ENCODE assay signal across 12 cellular contexts in the genomic region with DNA sequence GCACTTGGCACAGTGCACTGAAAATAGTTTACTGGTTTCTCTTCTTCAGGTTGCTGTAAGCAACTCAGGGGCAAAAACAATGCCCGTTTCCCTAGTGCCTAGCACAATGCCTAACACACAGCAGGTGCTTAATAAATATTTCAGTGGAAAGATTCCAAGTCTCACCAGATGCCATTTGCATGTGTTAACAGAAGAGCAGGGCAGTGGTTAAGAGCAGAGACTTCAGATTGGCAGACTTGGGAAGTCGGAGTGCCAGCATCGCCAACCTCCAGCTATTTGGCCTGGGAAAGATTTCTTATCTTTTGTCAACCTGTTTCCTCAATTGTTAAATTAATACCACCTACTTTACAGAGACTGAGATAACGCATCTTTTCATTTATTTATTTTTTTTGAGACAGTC. TPM values are rescaled to one million over a fixed set of nuclear protein-coding genes. Genes with fewer than 3 reads are reported as not detected.
DNase-seq lines count a peak whose midpoint lies in the region; ATAC-seq and TF ChIP-seq lines count a peak whose summit lies in the region.
"Had no signal": no experiment of that assay in that cellular context is flagged by ENCODE, and none has a peak within 500 bp of the region (broad histone marks: within the 10 kb centered on the region; RNA-seq: fewer than 3 reads in every experiment).

No MANE protein-coding gene starts in this region.

- H3K27me3 ChIP-seq in adrenal gland, result no peaks in the 10 kb centered on the region
- H3K27me3 ChIP-seq: Peyer's patch had no signal

- H3K9me3 ChIP-seq in adrenal gland (replicated peaks in 1 of 3), result no peaks in the 10 kb centered on the region
- H3K9me3 ChIP-seq: Peyer's patch had no signal

- DNase-seq in Right ventricle myocardium inferior (ENCODE audit: missing footprints) (peak; percentile 5), left ventricle myocardium superior (no peak), LHCN-M2 (ENCODE audit: low read depth) (peak; percentile 17), NCI-H226 (peak; percentile 45), substantia nigra (lab: John Stamatoyannopoulos, UW) (no peak), adrenal gland (no peak)
- DNase-seq: CD4-positive, CD25-positive, alpha-beta regulatory T cell; NCI-H146; Peyer's patch; Right ventricle myocardium superior had no signal

- no peak overlapping the region for H3K4me3 ChIP-seq in adrenal gland
- H3K4me3 ChIP-seq: K562, Peyer's patch had no signal

- no peak for TF ChIP-seq POLR2A in adrenal gland (IDR thresholded peaks at IDR 0.05)

- intact Hi-C loops in Right ventricle myocardium inferior (cut with DNase I), result no loop called here
- intact Hi-C loops in left ventricle myocardium superior (cut with micrococcal nuclease), result no loop called here
- intact Hi-C loops in adrenal gland (cut with DNase I), result no loop called here

- no peak for TF ChIP-seq CTCF in adrenal gland (IDR thresholded peaks at IDR 0.05)

- WGBS in adrenal gland, 4 donors, result 76 to 93% (median 90%) methylated on average over 4 of the region's 4 CpGs

- peaks cover 0 to 15% of the 10 kb centered on the region in 2 donors for H3K36me3 ChIP-seq in adrenal gland (replicated peaks in 1 of 2)

- H3K27ac ChIP-seq in substantia nigra (ENCODE audit: low read depth, low read length, poor library complexity, severe bottlenecking) (no peak overlapping the region), adrenal gland (no peak overlapping the region)
- H3K27ac ChIP-seq: Peyer's patch had no signal

- peaks cover 7% of the 10 kb centered on the region in 2 donors for H3K4me1 ChIP-seq in adrenal gland (replicated peaks in 1 of 2)
- H3K4me1 ChIP-seq: Peyer's patch had no signal

- ATAC-seq in Right ventricle myocardium inferior, result no peak
- ATAC-seq in left ventricle myocardium superior, result no peak
- ATAC-seq in GM21515 (IDR thresholded peaks at IDR 0.05; ENCODE audit: unreplicated experiment), result no peak
- ATAC-seq: K562 had no signal

RNA-seq across cellular contexts. Expression of gene METTL25B, which starts 10.9 kb away (rescaled TPM):
- total RNA-seq in Right ventricle myocardium inferior, result 16.6 TPM
- total RNA-seq in left ventricle myocardium superior, result 14.7 TPM
- total RNA-seq in LHCN-M2 (2014; rRNA removed), result 10.0 and 11.2 TPM in 2 replicates
- polyA plus RNA-seq in LHCN-M2 (2012), result 10.6 TPM
- total RNA-seq in adrenal gland, result 100 to 1,000 TPM in 1 of 8 donors, 10 to 100 TPM in 7; 24.0 to 140 (median 32.5) TPM
- polyA plus RNA-seq in adrenal gland, result 100 to 1,000 TPM in 1 of 3 donors, 10 to 100 TPM in 2; 17.4 to 127 (median 68.6) TPM

RNA-seq across cellular contexts. Expression of gene ISG20L2, which starts 11.2 kb away (rescaled TPM):
- total RNA-seq in Right ventricle myocardium inferior (13.1 TPM), left ventricle myocardium superior (12.0 TPM), LHCN-M2 (2014; rRNA removed) (14.2 and 25.6 TPM in 2 replicates), adrenal gland (10 to 100 TPM; 10.6 to 38.5 (median 18.4) TPM)
- polyA plus RNA-seq in LHCN-M2 (2012), result 15.8 TPM
- 10 to 100 TPM in 1 of 3 donors, 1 to 10 TPM in 2; 5.5 to 40.0 (median 8.8) TPM for polyA plus RNA-seq in adrenal gland

RNA-seq across cellular contexts. Expression of gene CRABP2, which starts 12.0 kb away (rescaled TPM):
- not detected for total RNA-seq in Right ventricle myocardium inferior
- total RNA-seq in left ventricle myocardium superior, result 0.74 TPM
- 1.5 and 2.2 TPM in 2 replicates for total RNA-seq in LHCN-M2 (2014; rRNA removed)
- polyA plus RNA-seq in LHCN-M2 (2012), result 2.8 TPM
- 10 to 100 TPM in 1 of 8 donors, 1 to 10 TPM in 7; 3.1 to 11.6 (median 6.8) TPM for total RNA-seq in adrenal gland
- 10 to 100 TPM in 2 of 3 donors, 1 to 10 TPM in 1; 5.0 to 17.8 (median 11.2) TPM for polyA plus RNA-seq in adrenal gland
- polyA plus RNA-seq: CD4-positive, CD25-positive, alpha-beta regulatory T cell had no signal

RNA-seq across cellular contexts. Expression of gene MRPL24, which starts 23.5 kb away (rescaled TPM):
- 103 TPM for total RNA-seq in Right ventricle myocardium inferior
- 96.1 TPM for total RNA-seq in left ventricle myocardium superior
- 80.4 and 86.1 TPM in 2 replicates for total RNA-seq in LHCN-M2 (2014; rRNA removed)
- 124 TPM for polyA plus RNA-seq in LHCN-M2 (2012)
- 100 to 1,000 TPM in 4 of 8 donors, 10 to 100 TPM in 4; 46.7 to 140 (median 91.4) TPM for total RNA-seq in adrenal gland
- polyA plus RNA-seq in adrenal gland, result 100 to 1,000 TPM; 154 to 294 (median 239) TPM

RNA-seq across cellular contexts. Expression of gene HDGF, which starts 34.1 kb away (rescaled TPM):
- 183 TPM for total RNA-seq in Right ventricle myocardium inferior
- 185 TPM for total RNA-seq in left ventricle myocardium superior
- total RNA-seq in LHCN-M2 (2014; rRNA removed), result 327 and 339 TPM in 2 replicates
- polyA plus RNA-seq in LHCN-M2 (2012), result 270 TPM
- 100 to 1,000 TPM; 119 to 159 (median 150) TPM for total RNA-seq in adrenal gland
- 100 to 1,000 TPM in 1 of 3 donors, 10 to 100 TPM in 2; 62.0 to 199 (median 96.0) TPM for polyA plus RNA-seq in adrenal gland

Comparison
In these comparisons a context has a peak if more than half of its experiments do, and no peak if none do; other contexts are left out.
1. DNase-seq: peak in Right ventricle myocardium inferior (single experiment), LHCN-M2 (single experiment) and NCI-H226 (single experiment); none in left ventricle myocardium superior (single experiment), substantia nigra (0 of 49) and adrenal gland (0 of 7).